In the genomic region with DNA sequence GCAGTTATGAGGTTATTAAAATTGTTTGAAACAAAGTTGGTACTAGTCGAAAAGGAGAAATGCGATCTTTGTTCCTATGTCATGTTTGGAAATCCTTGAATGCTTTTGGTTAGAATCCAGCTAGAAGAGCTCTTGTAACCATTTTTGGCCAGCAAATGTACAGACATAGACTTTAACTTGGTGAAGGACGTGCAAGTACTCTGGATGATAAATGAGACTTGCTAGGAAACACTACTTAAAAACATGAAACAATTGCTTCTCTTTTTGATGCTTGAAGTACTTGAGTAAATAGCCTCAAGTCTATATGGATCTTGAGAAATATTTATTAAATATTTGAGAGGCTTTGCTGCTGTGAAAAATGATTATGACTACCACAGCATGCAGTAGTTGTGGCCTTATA, we compare ENCODE assay signal across 9 cellular contexts.
"Had no signal": no experiment of that assay in that cellular context is flagged by ENCODE, and none has a peak within 500 bp of the region (broad histone marks: within the 10 kb centered on the region; RNA-seq: fewer than 3 reads in every experiment).

No MANE protein-coding gene starts in this region.

- ATAC-seq: HCT116, K562 had no signal

- H3K4me1 ChIP-seq: HAP-1 had no signal

- DNase-seq: GM23248, GOT3, H7, HFFc6, IMR-90 had no signal

- H3K9me3 ChIP-seq: HAP-1 had no signal

- H3K36me3 ChIP-seq: HAP-1 had no signal

- H3K27ac ChIP-seq: GM23248, HL-60 had no signal

- H3K4me3 ChIP-seq: GM23248, HAP-1, K562 had no signal
